15 cellular contexts compared by ENCODE assay signal in genomic region chr1:234760303-234760723, GRCh38.
DNase-seq lines count a peak whose midpoint lies in the region; ATAC-seq, FAIRE-seq and TF ChIP-seq lines count a peak whose summit lies in the region.
"Had no signal": no experiment of that assay in that cellular context is flagged by ENCODE, and none has a peak within 500 bp of the region (broad histone marks: within the 10 kb centered on the region; RNA-seq: fewer than 3 reads in every experiment).

No MANE protein-coding gene starts in this region.

- H3K27me3 Mint-ChIP-seq in central memory CD8-positive, alpha-beta T cell: no peaks in the 10 kb centered on the region
- peaks cover 3% of the 10 kb centered on the region for H3K27me3 Mint-ChIP-seq in neural crest cell (ENCODE audit: low read depth)

- no peak for TF ChIP-seq CTCF in Loucy (conservative IDR thresholded peaks at IDR 0.05; ENCODE audit: low read length)
- no peak for TF ChIP-seq CTCF in neural crest cell (conservative IDR thresholded peaks at IDR 0.05)

- peak overlapping the region; percentile 61 for H2AFZ ChIP-seq in Loucy (ENCODE audit: low read length)

- no peaks in the 10 kb centered on the region for H3K9me3 ChIP-seq in Loucy (ENCODE audit: insufficient read depth, low read depth, low read length)
- H3K9me3 ChIP-seq: adrenal gland, SK-N-SH had no signal

- H3F3A ChIP-seq in Loucy (ENCODE audit: low read depth): no peaks in the 10 kb centered on the region

- no peaks in the 10 kb centered on the region for H3K27me3 ChIP-seq in Loucy (ENCODE audit: insufficient read depth, low read length, poor library complexity, severe bottlenecking)
- H3K27me3 ChIP-seq: adrenal gland had no signal

- H3K36me3 Mint-ChIP-seq in central memory CD8-positive, alpha-beta T cell (ENCODE audit: insufficient read depth): peaks cover 5% of the 10 kb centered on the region
- no peaks in the 10 kb centered on the region for H3K36me3 Mint-ChIP-seq in neural crest cell (ENCODE audit: low read depth)

- H3K4me2 ChIP-seq in Loucy (ENCODE audit: low read depth, low read length, poor library complexity, severe bottlenecking): no peak overlapping the region
- H3K4me2 ChIP-seq: SK-N-SH had no signal

- no peaks in the 10 kb centered on the region for H3K79me2 ChIP-seq in Loucy (ENCODE audit: insufficient read depth, low read length)

- no peaks in the 10 kb centered on the region for H3K9me2 ChIP-seq in Loucy (replicated peaks; ENCODE audit: low read depth, low read length)
- H3K9me2 ChIP-seq: SK-N-SH had no signal

- H3K36me3 ChIP-seq in Loucy (ENCODE audit: insufficient read depth, low read length): no peaks in the 10 kb centered on the region
- H3K36me3 ChIP-seq: adrenal gland had no signal

- no peak for FAIRE-seq in RCC 7860 (lab: Jason Lieb, UNC)

- peak; percentile 39 for DNase-seq in DMS153 (lab: John Stamatoyannopoulos, UW)
- no peak for DNase-seq in DMS153 treated with DMSO at 0.1 percent for 48 hours (lab: John Stamatoyannopoulos, UW; ENCODE audit: unreplicated experiment)
- no peak for DNase-seq in central memory CD8-positive, alpha-beta T cell (ENCODE audit: low spot score in 2 of 2)
- no peak for DNase-seq in neural crest cell (ENCODE audit: low read depth, low spot score)
- no peak for DNase-seq in COR-L47 (lab: John Stamatoyannopoulos, UW)
- DNase-seq in RCC 7860 (ENCODE audit: low spot score): no peak
- no peak for DNase-seq in effector CD4-positive, alpha-beta T cell
- DNase-seq: activated T-cell treated with anti-CD3 and anti-CD28 coated beads, Interleukin-2, amount 50 U/mL, for 1 hour; adrenal gland; hypothalamus; NCI-H1105 treated with DMSO at 0.1 percent for 48 hours; nephron progenitor cell; SK-N-SH; stimulated activated naive CD4-positive, alpha-beta T cell had no signal

- ATAC-seq in central memory CD8-positive, alpha-beta T cell (replicated peaks; ENCODE audit: extremely low read depth, poor library complexity, severe bottlenecking): no peak

- no peak overlapping the region for H3K9ac ChIP-seq in Loucy (ENCODE audit: low read depth, low read length, poor library complexity, severe bottlenecking)
- H3K9ac ChIP-seq: SK-N-SH had no signal

- H4K20me1 ChIP-seq in Loucy (ENCODE audit: insufficient read depth, low read length, poor library complexity, severe bottlenecking): no peaks in the 10 kb centered on the region

- peaks cover 23% of the 10 kb centered on the region for H3K4me1 ChIP-seq in Loucy (ENCODE audit: insufficient read depth, low read length, poor library complexity, severe bottlenecking)

- H3K27ac Mint-ChIP-seq in central memory CD8-positive, alpha-beta T cell (ENCODE audit: low read depth): peak overlapping the region; percentile 37
- peak overlapping the region; percentile 20 for H3K27ac Mint-ChIP-seq in neural crest cell (ENCODE audit: unreplicated experiment)
- H3K27ac Mint-ChIP-seq: nephron progenitor cell had no signal

- no peaks in the 10 kb centered on the region for H3K9me3 Mint-ChIP-seq in central memory CD8-positive, alpha-beta T cell
- peaks cover 3% of the 10 kb centered on the region for H3K9me3 Mint-ChIP-seq in neural crest cell
- H3K9me3 Mint-ChIP-seq: nephron progenitor cell had no signal

- H3K4me3 ChIP-seq in Loucy (ENCODE audit: low read length, poor library complexity, severe bottlenecking): no peak overlapping the region
- H3K4me3 ChIP-seq: adrenal gland had no signal

- H3K4me3 Mint-ChIP-seq in central memory CD8-positive, alpha-beta T cell: no peak overlapping the region
- H3K4me3 Mint-ChIP-seq in neural crest cell: no peak overlapping the region
- H3K4me3 Mint-ChIP-seq: nephron progenitor cell had no signal

- H3K4me1 Mint-ChIP-seq in central memory CD8-positive, alpha-beta T cell: peaks cover 28% of the 10 kb centered on the region
- peaks cover 26% of the 10 kb centered on the region for H3K4me1 Mint-ChIP-seq in neural crest cell
